Comparison of ENCODE assay signal across 1 cellular context in the genomic region with DNA sequence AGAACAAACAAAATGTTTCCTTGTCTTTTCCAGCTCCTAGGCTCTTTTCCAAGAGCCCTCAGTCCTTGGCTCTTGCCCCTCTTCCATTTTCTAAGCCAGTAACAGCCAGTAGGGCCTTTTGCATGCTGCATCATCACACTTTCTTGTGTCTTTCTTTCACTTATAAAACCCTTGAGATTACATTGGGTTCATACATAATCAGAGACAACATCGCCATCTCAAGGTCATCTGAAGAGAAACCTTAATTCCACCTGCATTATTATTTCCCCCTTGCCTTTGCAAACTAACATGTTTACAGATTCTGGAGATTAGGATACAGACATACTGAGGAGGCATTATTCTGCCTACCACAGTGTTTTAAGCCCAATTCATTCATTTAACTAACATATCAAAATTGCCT.
TF ChIP-seq lines count a peak whose summit lies in the region.

No MANE protein-coding gene starts in this region.

TF ChIP-seq in GM23338, 12 proteins besides CTCF, POLR2A, EP300 and RAD21:
- TF ChIP-seq, protein P1, sequence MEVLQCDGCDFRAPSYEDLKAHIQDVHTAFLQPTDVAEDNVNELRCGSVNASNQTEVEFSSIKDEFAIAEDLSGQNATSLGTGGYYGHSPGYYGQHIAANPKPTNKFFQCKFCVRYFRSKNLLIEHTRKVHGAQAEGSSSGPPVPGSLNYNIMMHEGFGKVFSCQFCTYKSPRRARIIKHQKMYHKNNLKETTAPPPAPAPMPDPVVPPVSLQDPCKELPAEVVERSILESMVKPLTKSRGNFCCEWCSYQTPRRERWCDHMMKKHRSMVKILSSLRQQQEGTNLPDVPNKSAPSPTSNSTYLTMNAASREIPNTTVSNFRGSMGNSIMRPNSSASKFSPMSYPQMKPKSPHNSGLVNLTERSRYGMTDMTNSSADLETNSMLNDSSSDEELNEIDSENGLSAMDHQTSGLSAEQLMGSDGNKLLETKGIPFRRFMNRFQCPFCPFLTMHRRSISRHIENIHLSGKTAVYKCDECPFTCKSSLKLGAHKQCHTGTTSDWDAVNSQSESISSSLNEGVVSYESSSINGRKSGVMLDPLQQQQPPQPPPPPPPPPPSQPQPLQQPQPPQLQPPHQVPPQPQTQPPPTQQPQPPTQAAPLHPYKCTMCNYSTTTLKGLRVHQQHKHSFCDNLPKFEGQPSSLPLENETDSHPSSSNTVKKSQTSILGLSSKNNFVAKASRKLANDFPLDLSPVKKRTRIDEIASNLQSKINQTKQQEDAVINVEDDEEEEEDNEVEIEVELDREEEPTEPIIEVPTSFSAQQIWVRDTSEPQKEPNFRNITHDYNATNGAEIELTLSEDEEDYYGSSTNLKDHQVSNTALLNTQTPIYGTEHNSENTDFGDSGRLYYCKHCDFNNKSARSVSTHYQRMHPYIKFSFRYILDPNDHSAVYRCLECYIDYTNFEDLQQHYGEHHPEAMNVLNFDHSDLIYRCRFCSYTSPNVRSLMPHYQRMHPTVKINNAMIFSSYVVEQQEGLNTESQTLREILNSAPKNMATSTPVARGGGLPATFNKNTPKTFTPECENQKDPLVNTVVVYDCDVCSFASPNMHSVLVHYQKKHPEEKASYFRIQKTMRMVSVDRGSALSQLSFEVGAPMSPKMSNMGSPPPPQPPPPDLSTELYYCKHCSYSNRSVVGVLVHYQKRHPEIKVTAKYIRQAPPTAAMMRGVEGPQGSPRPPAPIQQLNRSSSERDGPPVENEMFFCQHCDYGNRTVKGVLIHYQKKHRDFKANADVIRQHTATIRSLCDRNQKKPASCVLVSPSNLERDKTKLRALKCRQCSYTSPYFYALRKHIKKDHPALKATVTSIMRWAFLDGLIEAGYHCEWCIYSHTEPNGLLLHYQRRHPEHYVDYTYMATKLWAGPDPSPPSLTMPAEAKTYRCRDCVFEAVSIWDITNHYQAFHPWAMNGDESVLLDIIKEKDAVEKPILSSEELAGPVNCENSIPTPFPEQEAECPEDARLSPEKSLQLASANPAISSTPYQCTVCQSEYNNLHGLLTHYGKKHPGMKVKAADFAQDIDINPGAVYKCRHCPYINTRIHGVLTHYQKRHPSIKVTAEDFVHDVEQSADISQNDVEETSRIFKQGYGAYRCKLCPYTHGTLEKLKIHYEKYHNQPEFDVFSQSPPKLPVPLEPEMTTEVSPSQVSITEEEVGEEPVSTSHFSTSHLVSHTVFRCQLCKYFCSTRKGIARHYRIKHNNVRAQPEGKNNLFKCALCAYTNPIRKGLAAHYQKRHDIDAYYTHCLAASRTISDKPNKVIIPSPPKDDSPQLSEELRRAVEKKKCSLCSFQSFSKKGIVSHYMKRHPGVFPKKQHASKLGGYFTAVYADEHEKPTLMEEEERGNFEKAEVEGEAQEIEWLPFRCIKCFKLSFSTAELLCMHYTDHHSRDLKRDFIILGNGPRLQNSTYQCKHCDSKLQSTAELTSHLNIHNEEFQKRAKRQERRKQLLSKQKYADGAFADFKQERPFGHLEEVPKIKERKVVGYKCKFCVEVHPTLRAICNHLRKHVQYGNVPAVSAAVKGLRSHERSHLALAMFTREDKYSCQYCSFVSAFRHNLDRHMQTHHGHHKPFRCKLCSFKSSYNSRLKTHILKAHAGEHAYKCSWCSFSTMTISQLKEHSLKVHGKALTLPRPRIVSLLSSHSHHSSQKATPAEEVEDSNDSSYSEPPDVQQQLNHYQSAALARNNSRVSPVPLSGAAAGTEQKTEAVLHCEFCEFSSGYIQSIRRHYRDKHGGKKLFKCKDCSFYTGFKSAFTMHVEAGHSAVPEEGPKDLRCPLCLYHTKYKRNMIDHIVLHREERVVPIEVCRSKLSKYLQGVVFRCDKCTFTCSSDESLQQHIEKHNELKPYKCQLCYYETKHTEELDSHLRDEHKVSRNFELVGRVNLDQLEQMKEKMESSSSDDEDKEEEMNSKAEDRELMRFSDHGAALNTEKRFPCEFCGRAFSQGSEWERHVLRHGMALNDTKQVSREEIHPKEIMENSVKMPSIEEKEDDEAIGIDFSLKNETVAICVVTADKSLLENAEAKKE (CRISPR knock-in tag; IDR thresholded peaks at IDR 0.05), result no peak
- TF ChIP-seq, protein P2, sequence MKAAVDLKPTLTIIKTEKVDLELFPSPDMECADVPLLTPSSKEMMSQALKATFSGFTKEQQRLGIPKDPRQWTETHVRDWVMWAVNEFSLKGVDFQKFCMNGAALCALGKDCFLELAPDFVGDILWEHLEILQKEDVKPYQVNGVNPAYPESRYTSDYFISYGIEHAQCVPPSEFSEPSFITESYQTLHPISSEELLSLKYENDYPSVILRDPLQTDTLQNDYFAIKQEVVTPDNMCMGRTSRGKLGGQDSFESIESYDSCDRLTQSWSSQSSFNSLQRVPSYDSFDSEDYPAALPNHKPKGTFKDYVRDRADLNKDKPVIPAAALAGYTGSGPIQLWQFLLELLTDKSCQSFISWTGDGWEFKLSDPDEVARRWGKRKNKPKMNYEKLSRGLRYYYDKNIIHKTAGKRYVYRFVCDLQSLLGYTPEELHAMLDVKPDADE (IDR thresholded peaks at IDR 0.05), result no peak
- TF ChIP-seq, protein P3, sequence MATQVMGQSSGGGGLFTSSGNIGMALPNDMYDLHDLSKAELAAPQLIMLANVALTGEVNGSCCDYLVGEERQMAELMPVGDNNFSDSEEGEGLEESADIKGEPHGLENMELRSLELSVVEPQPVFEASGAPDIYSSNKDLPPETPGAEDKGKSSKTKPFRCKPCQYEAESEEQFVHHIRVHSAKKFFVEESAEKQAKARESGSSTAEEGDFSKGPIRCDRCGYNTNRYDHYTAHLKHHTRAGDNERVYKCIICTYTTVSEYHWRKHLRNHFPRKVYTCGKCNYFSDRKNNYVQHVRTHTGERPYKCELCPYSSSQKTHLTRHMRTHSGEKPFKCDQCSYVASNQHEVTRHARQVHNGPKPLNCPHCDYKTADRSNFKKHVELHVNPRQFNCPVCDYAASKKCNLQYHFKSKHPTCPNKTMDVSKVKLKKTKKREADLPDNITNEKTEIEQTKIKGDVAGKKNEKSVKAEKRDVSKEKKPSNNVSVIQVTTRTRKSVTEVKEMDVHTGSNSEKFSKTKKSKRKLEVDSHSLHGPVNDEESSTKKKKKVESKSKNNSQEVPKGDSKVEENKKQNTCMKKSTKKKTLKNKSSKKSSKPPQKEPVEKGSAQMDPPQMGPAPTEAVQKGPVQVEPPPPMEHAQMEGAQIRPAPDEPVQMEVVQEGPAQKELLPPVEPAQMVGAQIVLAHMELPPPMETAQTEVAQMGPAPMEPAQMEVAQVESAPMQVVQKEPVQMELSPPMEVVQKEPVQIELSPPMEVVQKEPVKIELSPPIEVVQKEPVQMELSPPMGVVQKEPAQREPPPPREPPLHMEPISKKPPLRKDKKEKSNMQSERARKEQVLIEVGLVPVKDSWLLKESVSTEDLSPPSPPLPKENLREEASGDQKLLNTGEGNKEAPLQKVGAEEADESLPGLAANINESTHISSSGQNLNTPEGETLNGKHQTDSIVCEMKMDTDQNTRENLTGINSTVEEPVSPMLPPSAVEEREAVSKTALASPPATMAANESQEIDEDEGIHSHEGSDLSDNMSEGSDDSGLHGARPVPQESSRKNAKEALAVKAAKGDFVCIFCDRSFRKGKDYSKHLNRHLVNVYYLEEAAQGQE (IDR thresholded peaks at IDR 0.05; ENCODE audit: unreplicated experiment), result no peak
- no peak for TF ChIP-seq EZH2 (IDR thresholded peaks at IDR 0.05; ENCODE audit: low read depth, unreplicated experiment)
- TF ChIP-seq ZNF114 (CRISPR knock-in tag; IDR thresholded peaks at IDR 0.05), result no peak
- TF ChIP-seq CREB1 (CRISPR knock-in tag; IDR thresholded peaks at IDR 0.05; ENCODE audit: low read depth), result no peak
TF ChIP-seq in GM23338: peak in this region for 0.
